ENCODE assay signal across 20 cellular contexts in the genomic region with DNA sequence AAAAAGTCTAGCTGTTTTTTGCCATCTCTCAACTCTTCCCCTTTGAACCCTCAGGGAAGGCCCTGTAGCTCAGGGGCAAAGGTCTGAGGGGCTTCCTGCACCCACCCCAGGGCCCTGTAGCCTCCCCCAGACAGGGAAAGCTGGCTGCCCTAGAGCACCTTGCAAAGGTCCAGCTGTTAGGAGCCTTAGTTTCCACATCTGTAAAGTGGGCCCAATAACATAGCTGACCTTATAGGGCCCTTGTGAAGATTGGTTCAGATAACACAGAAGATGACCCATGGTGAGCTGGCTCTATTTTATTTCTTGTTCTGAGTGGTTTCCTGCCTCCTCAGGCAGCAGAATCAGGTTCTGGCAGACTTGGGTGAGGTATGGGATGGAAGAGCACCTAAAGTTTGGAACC. TPM values are rescaled to one million over a fixed set of nuclear protein-coding genes. Genes with fewer than 3 reads are reported as not detected.
DNase-seq lines count a peak whose midpoint lies in the region; ATAC-seq, FAIRE-seq and TF ChIP-seq lines count a peak whose summit lies in the region.
"Had no signal": no experiment of that assay in that cellular context is flagged by ENCODE, and none has a peak within 500 bp of the region (broad histone marks: within the 10 kb centered on the region; RNA-seq: fewer than 3 reads in every experiment).

No MANE protein-coding gene starts in this region.

- BruUV-seq in endothelial cell of umbilical vein (replicated peaks; lab: Mats Ljungman, UMichigan) = no TSS peak

- peak overlapping the region; percentile 45 for H3K9ac ChIP-seq in endothelial cell of umbilical vein (replicated peaks; ENCODE audit: extremely low read depth, insufficient read depth, low read length)

- POLR2A ChIA-PET in endothelial cell of umbilical vein (lab: Charles Lee) = no interaction called here

- peaks cover 68% of the 10 kb centered on the region for H3K4me1 ChIP-seq in left ventricle myocardium inferior
- H3K4me1 ChIP-seq in endothelial cell of umbilical vein (ENCODE audit: control insufficient read depth, extremely low read depth, insufficient read depth, low read length) = peaks cover 54% of the 10 kb centered on the region
- H3K4me1 ChIP-seq in lower lobe of right lung = peaks cover 46% of the 10 kb centered on the region
- peaks cover 34% of the 10 kb centered on the region for H3K4me1 ChIP-seq in upper lobe of right lung

- no peak for ATAC-seq in Right ventricle myocardium inferior
- ATAC-seq in lower lobe of right lung = no peak
- no peak for ATAC-seq in upper lobe of right lung
- no peak for ATAC-seq in GM18873 (IDR thresholded peaks at IDR 0.05; ENCODE audit: low FRiP score, unreplicated experiment)
- ATAC-seq in GM21515 (IDR thresholded peaks at IDR 0.05; ENCODE audit: unreplicated experiment) = no peak
- ATAC-seq: activated CD4-positive, CD25-positive, alpha-beta regulatory T cell treated with anti-CD3 and anti-CD28 coated beads, Interleukin-2, amount 50 U/mL, for 24 hours; activated CD8-positive, alpha-beta T cell treated with anti-CD3 and anti-CD28 coated beads, Interleukin-2, amount 10 ng/mL, durations not matched to agents 7 days and 5 days had no signal

- no peaks in the 10 kb centered on the region for H4K20me1 ChIP-seq in endothelial cell of umbilical vein (replicated peaks; ENCODE audit: control insufficient read depth, extremely low read depth, insufficient read depth, low read length)

- DNase-seq in left ventricle myocardium inferior (no peak), Right ventricle myocardium inferior (ENCODE audit: missing footprints) (no peak), endothelial cell of umbilical vein (ENCODE audit: low read depth, low spot score) (no peak), lower lobe of right lung (no peak), upper lobe of right lung (no peak), DMS79 (lab: John Stamatoyannopoulos, UW) (no peak)
- DNase-seq: activated CD8-positive, alpha-beta T cell treated with anti-CD3 and anti-CD28 coated beads, Interleukin-2, amount 10 ng/mL, durations not matched to agents 7 days and 5 days; activated naive CD4-positive, alpha-beta T cell; IMR-90; NCI-H2171 treated with DMSO at 0.1 percent for 48 hours; NCI-H526; retina; RPMI8226 had no signal

- H3K9me1 ChIP-seq in endothelial cell of umbilical vein (replicated peaks; ENCODE audit: control insufficient read depth, extremely low read depth, insufficient read depth, low read length) = no peaks in the 10 kb centered on the region

- H3K4me2 ChIP-seq in endothelial cell of umbilical vein (ENCODE audit: insufficient read depth, low read length) = peak overlapping the region; percentile 12
- H3K4me2 ChIP-seq: A549 had no signal

- TF ChIP-seq CTCF in left ventricle myocardium inferior (IDR thresholded peaks at IDR 0.05; ENCODE audit: borderline replicate concordance) = no peak
- no peak for TF ChIP-seq CTCF in endothelial cell of umbilical vein (IDR thresholded peaks at IDR 0.05; ENCODE audit: extremely low read depth in 1 of 2, insufficient read depth in 1 of 2, low read depth in 1 of 2, low read length in 2 of 2)
- no peak for TF ChIP-seq CTCF in lower lobe of right lung (IDR thresholded peaks at IDR 0.05)
- TF ChIP-seq CTCF in upper lobe of right lung (IDR thresholded peaks at IDR 0.05) = no peak

- H3K79me2 ChIP-seq in endothelial cell of umbilical vein (ENCODE audit: control insufficient read depth, insufficient read depth, low read length) = no peaks in the 10 kb centered on the region

- H3K4me3 ChIP-seq in left ventricle myocardium inferior (no peak overlapping the region), endothelial cell of umbilical vein (replicated peaks in 1 of 3; ENCODE audit: insufficient read depth in 1 of 3, low read depth in 1 of 3, low read length in 3 of 3) (no peak overlapping the region), lower lobe of right lung (peak overlapping the region; percentile 10), upper lobe of right lung (no peak overlapping the region)
- H3K4me3 ChIP-seq: A549, lung had no signal

- H3K36me3 ChIP-seq in left ventricle myocardium inferior (no peaks in the 10 kb centered on the region), endothelial cell of umbilical vein (ENCODE audit: control insufficient read depth in 2 of 2, extremely low read depth in 1 of 2, insufficient read depth in 2 of 2, low read length in 2 of 2) (no peaks in the 10 kb centered on the region), lower lobe of right lung (no peaks in the 10 kb centered on the region), upper lobe of right lung (no peaks in the 10 kb centered on the region)

- dilution Hi-C loops in endothelial cell of umbilical vein (cut with MboI; ENCODE audit: extremely low pct_ligation_motif_present, low sequenced_read_pairs) = no loop called here

- H3K9me3 ChIP-seq in left ventricle myocardium inferior (replicated peaks) = no peaks in the 10 kb centered on the region
- H3K9me3 ChIP-seq in endothelial cell of umbilical vein (replicated peaks; ENCODE audit: control insufficient read depth, insufficient read depth, low read length) = no peaks in the 10 kb centered on the region
- H3K9me3 ChIP-seq in lower lobe of right lung = no peaks in the 10 kb centered on the region
- no peaks in the 10 kb centered on the region for H3K9me3 ChIP-seq in upper lobe of right lung
- H3K9me3 ChIP-seq: A549 had no signal

- peak overlapping the region; percentile 86 for H2AFZ ChIP-seq in endothelial cell of umbilical vein (ENCODE audit: low read depth, low read length)

- CTCF ChIA-PET in endothelial cell of umbilical vein (lab: Charles Lee) = interaction anchor here (0.6 to 4.2 kb wide), 8 partner anchors 11 to 54 kb away, joined by 3 to 35 read pairs (median 4); no protein-coding TSS in a partner anchor

- no peak for FAIRE-seq in endothelial cell of umbilical vein (lab: Jason Lieb, UNC)
- FAIRE-seq: A549, H54, urothelium cell line had no signal

- intact Hi-C loops in left ventricle myocardium inferior (cut with micrococcal nuclease) = no loop called here
- intact Hi-C loops in Right ventricle myocardium inferior (cut with DNase I) = no loop called here
- intact Hi-C loops in endothelial cell of umbilical vein (cut with micrococcal nuclease) = loop anchor here (2.0 kb wide), 1 partner anchor 52 kb away; no protein-coding TSS in a partner anchor
- intact Hi-C loops in lower lobe of right lung (cut with DNase I) = no loop called here
- intact Hi-C loops in upper lobe of right lung (cut with DNase I) = no loop called here

- no peaks in the 10 kb centered on the region for H3K27me3 ChIP-seq in left ventricle myocardium inferior (ENCODE audit: low read depth)
- no peaks in the 10 kb centered on the region for H3K27me3 ChIP-seq in endothelial cell of umbilical vein (ENCODE audit: control insufficient read depth in 2 of 2, insufficient read depth in 2 of 2, low read length in 2 of 2)
- H3K27me3 ChIP-seq in lower lobe of right lung (ENCODE audit: low read depth) = no peaks in the 10 kb centered on the region
- H3K27me3 ChIP-seq in upper lobe of right lung = no peaks in the 10 kb centered on the region

- no peak for TF ChIP-seq POLR2A in endothelial cell of umbilical vein (IDR thresholded peaks at IDR 0.05; ENCODE audit: low read depth, low read length)

- H3K27ac ChIP-seq in left ventricle myocardium inferior (replicated peaks) = peak overlapping the region; percentile 80
- H3K27ac ChIP-seq in endothelial cell of umbilical vein (ENCODE audit: insufficient read depth, low read depth, low read length) = peak overlapping the region; percentile 72
- H3K27ac ChIP-seq in lower lobe of right lung = peak overlapping the region; percentile 69
- peak overlapping the region; percentile 72 for H3K27ac ChIP-seq in upper lobe of right lung
- H3K27ac ChIP-seq: A549 had no signal

TF ChIP-seq in endothelial cell of umbilical vein, 7 proteins besides CTCF, POLR2A, EP300 and RAD21:
- TF ChIP-seq GATA2 (IDR thresholded peaks at IDR 0.05; ENCODE audit: insufficient read depth, insufficient read length, low read depth, low read length) (peak; percentile 91), JUN (IDR thresholded peaks at IDR 0.05; ENCODE audit: borderline replicate concordance, insufficient read depth, insufficient read length, low read depth) (no peak), FOS (IDR thresholded peaks at IDR 0.05; ENCODE audit: borderline replicate concordance, insufficient read depth, low read length) (peak; percentile 25)

RNA-seq across cellular contexts. Expression of gene SMAD6, which starts 55.2 kb away (rescaled TPM):
- 20.3 TPM for total RNA-seq in left ventricle myocardium inferior
- 16.2 TPM for total RNA-seq in Right ventricle myocardium inferior
- 12.4 and 12.5 TPM in 2 replicates for total RNA-seq in endothelial cell of umbilical vein
- polyA plus RNA-seq in endothelial cell of umbilical vein = 7.3 and 8.8 TPM in 2 replicates
- 3.5 and 4.0 TPM in 2 replicates for polyA plus RNA-seq in endothelial cell of umbilical vein (2011; cell fraction: cytosol; rRNA removed)
- polyA plus RNA-seq in endothelial cell of umbilical vein (2011; cell fraction: nucleus; rRNA removed) = 22.2 and 24.2 TPM in 2 replicates
- 5.8 and 11.3 TPM in 2 replicates for polyA plus RNA-seq in endothelial cell of umbilical vein (2012)
- polyA minus RNA-seq in endothelial cell of umbilical vein = 28.0 and 29.7 TPM in 2 replicates
- polyA minus RNA-seq in endothelial cell of umbilical vein (2011; cell fraction: cytosol; rRNA and poly(A)+ RNA removed) = 45.7 TPM
- polyA minus RNA-seq in endothelial cell of umbilical vein (2011; cell fraction: nucleus; rRNA and poly(A)+ RNA removed) = 22.4 and 35.7 TPM in 2 replicates
- 159 TPM for total RNA-seq in lower lobe of right lung
- 167 TPM for total RNA-seq in upper lobe of right lung
